Comparison of ENCODE assay signal across 22 cellular contexts in the genomic region with DNA sequence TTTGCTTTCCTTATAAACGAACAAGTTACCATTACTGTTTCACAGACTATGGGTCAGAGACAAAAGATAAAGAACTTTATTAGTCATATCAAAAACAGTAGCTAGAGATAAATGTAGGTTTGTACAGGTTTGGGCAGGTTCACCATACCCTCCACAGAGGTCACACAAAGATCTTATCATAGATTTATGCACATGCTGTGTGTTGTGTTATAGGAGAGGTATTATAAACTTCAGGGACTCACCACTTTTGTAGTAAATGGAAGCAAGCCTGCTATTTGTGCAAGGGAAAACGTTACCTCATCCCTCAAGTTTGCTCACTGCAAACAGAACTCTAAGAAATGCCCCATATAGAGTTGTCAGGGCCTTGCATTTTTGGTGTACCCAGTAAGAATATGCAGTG.
"Had no signal": no experiment of that assay in that cellular context is flagged by ENCODE, and none has a peak within 500 bp of the region (broad histone marks: within the 10 kb centered on the region; RNA-seq: fewer than 3 reads in every experiment).

No MANE protein-coding gene starts in this region.

- ATAC-seq: HepG2, Panc1, Right ventricle myocardium inferior, T-cell had no signal

- FAIRE-seq: HepG2 had no signal

- H3K9me3 ChIP-seq: SK-N-SH had no signal

- H3K27ac ChIP-seq: HL-60 had no signal

- DNase-seq: IMR-90, Karpas-422, KG1, MM.1S, NCI-H1092 treated with DMSO at 0.1 percent for 48 hours, NCI-H1417, NCI-H1436 treated with DMSO at 0.1 percent for 48 hours, NCI-H1694, NCI-H187 treated with DMSO at 0.1 percent for 48 hours, NCI-H2029 treated with DMSO at 0.1 percent for 48 hours, NCI-H2171 treated with DMSO at 0.1 percent for 48 hours, NCI-H345, NCI-H524, NCI-H526 treated with DMSO at 0.1 percent for 48 hours, NCI-H774, SK-N-SH, SW 1271, T-cell had no signal
